ENCODE assay signal across 1 cellular context in genomic region chr2:111897630-111897923, GRCh38.
TF ChIP-seq lines count a peak whose summit lies in the region.

No MANE protein-coding gene starts in this region.

TF ChIP-seq in K562, 482 proteins besides CTCF, POLR2A, EP300 and RAD21 (continued from another document):
- TF ChIP-seq SIN3B (IDR thresholded peaks at IDR 0.05; ENCODE audit: low read depth): no peak; the same call in 1 of the 2 replicates
- no peak for TF ChIP-seq ZNF398 (CRISPR knock-in tag; IDR thresholded peaks at IDR 0.05)
- no peak for TF ChIP-seq SIRT6 (IDR thresholded peaks at IDR 0.05; ENCODE audit: low read depth, low read length)
- TF ChIP-seq HDAC2 (IDR thresholded peaks at IDR 0.05): 0 out of 2 replicates have a peak, but pooled peaks have one; percentile 2
- no peak for TF ChIP-seq CREBBP (IDR thresholded peaks at IDR 0.05; ENCODE audit: low read depth, low read length)
- no peak for TF ChIP-seq TAF9B (IDR thresholded peaks at IDR 0.05; ENCODE audit: partially characterized antibody)
- TF ChIP-seq CEBPZ (IDR thresholded peaks at IDR 0.05; ENCODE audit: borderline replicate concordance, low read depth, low read length): no peak
- TF ChIP-seq HNRNPLL (IDR thresholded peaks at IDR 0.05; ENCODE audit: low read depth, low read length, poor library complexity, severe bottlenecking): no peak
- no peak for TF ChIP-seq PHF8 (IDR thresholded peaks at IDR 0.05; ENCODE audit: borderline replicate concordance, low read length)
- peak; percentile 63; the same call in 1 of the 2 replicates for TF ChIP-seq ZFP91 (CRISPR knock-in tag; IDR thresholded peaks at IDR 0.05)
- peak; percentile 61; the same call in 1 of the 2 replicates for TF ChIP-seq NR2C2 (CRISPR knock-in tag; IDR thresholded peaks at IDR 0.05)
- no peak for TF ChIP-seq NR2C2 (tag; IDR thresholded peaks at IDR 0.05)
